In the genomic region with DNA sequence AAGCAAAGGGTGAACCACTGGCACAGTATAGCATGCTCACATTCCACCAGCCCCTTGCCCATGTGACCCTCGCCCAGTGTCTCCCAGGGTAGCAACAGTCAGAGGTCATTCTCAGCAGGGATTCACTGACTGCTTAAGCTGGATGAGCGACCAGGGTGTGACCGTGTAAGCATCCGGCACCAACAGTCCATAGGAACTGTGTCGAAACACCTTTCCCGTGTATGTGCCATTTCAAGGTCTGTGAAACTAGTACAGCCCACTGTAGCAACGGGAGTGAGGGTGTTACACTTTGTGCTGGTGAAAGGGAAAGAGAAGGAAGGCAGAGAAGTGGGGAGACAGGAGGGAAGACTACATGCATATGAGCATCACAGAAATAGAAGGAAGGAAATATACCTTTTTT, we compare ENCODE assay signal across 1 cellular context.
TF ChIP-seq lines count a peak whose summit lies in the region.

No MANE protein-coding gene starts in this region.

TF ChIP-seq in HepG2, 621 proteins besides CTCF, POLR2A, EP300 and RAD21:
- no peak for TF ChIP-seq ZNF616 (CRISPR knock-in tag; IDR thresholded peaks at IDR 0.05; ENCODE audit: low read depth)
- TF ChIP-seq ZNF101 (CRISPR knock-in tag; IDR thresholded peaks at IDR 0.05; ENCODE audit: borderline replicate concordance, low read depth), result no peak
- peak; percentile 43; the same call in 1 of the 2 replicates for TF ChIP-seq CEBPG (CRISPR knock-in tag; IDR thresholded peaks at IDR 0.05)
- TF ChIP-seq CEBPB (IDR thresholded peaks at IDR 0.05; ENCODE audit: borderline replicate concordance, low read depth, low read length), result peak; percentile 65; the same call in 1 of the 2 replicates
- TF ChIP-seq MAZ (IDR thresholded peaks at IDR 0.05; ENCODE audit: borderline replicate concordance, low read depth, low read length), result no peak
- no peak for TF ChIP-seq MAZ (CRISPR knock-in tag; IDR thresholded peaks at IDR 0.05; ENCODE audit: low read depth)
- TF ChIP-seq, protein P1, sequence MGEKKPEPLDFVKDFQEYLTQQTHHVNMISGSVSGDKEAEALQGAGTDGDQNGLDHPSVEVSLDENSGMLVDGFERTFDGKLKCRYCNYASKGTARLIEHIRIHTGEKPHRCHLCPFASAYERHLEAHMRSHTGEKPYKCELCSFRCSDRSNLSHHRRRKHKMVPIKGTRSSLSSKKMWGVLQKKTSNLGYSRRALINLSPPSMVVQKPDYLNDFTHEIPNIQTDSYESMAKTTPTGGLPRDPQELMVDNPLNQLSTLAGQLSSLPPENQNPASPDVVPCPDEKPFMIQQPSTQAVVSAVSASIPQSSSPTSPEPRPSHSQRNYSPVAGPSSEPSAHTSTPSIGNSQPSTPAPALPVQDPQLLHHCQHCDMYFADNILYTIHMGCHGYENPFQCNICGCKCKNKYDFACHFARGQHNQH (CRISPR knock-in tag; IDR thresholded peaks at IDR 0.05), result peak; percentile 84; the same call in 1 of the 2 replicates
